8 cellular contexts compared by ENCODE assay signal in genomic region chr1:155933591-155934096, GRCh38. TPM values are rescaled to one million over a fixed set of nuclear protein-coding genes. Genes with fewer than 3 reads are reported as not detected.
DNase-seq lines count a peak whose midpoint lies in the region; ATAC-seq and TF ChIP-seq lines count a peak whose summit lies in the region.

No MANE protein-coding gene starts in this region.

- intact Hi-C loops in activated CD4-positive, alpha-beta T cell treated with anti-CD3 and anti-CD28 coated beads, Interleukin-2, amount 10 ng/mL, durations not matched to agents 24 days and 14 days (cut with micrococcal nuclease) = loop anchor here (1.0 to 5.0 kb wide), 6 partner anchors 13 to 134 kb away; partner anchors contain the start of genes LAMTOR2, RIT1 and SYT11

- no peak overlapping the region for H3K27ac Mint-ChIP-seq in activated CD4-positive, alpha-beta T cell treated with anti-CD3 and anti-CD28 coated beads, Interleukin-2, amount 10 ng/mL, durations not matched to agents 24 days and 14 days
- no peak overlapping the region for H3K27ac Mint-ChIP-seq in WTC11

- peak overlapping the region; percentile 59 to 97 (median 90) for H3K4me3 ChIP-seq in tibial nerve

- no peaks in the 10 kb centered on the region for H3K9me3 Mint-ChIP-seq in activated CD4-positive, alpha-beta T cell treated with anti-CD3 and anti-CD28 coated beads, Interleukin-2, amount 10 ng/mL, durations not matched to agents 24 days and 14 days
- no peaks in the 10 kb centered on the region for H3K9me3 Mint-ChIP-seq in WTC11

- H3K27me3 ChIP-seq in layer of hippocampus (ENCODE audit: control insufficient read depth, insufficient read depth, low read length) (no peaks in the 10 kb centered on the region), tibial nerve (no peaks in the 10 kb centered on the region)

- H3K4me1 Mint-ChIP-seq in activated CD4-positive, alpha-beta T cell treated with anti-CD3 and anti-CD28 coated beads, Interleukin-2, amount 10 ng/mL, durations not matched to agents 24 days and 14 days = peaks cover 34% of the 10 kb centered on the region
- peaks cover 20% of the 10 kb centered on the region for H3K4me1 Mint-ChIP-seq in WTC11

- peak; percentile 72 for DNase-seq in activated CD4-positive, alpha-beta T cell treated with anti-CD3 and anti-CD28 coated beads, Interleukin-2, amount 10 ng/mL, durations not matched to agents 24 days and 14 days
- DNase-seq in activated CD4-positive, alpha-beta T cell treated with anti-CD3 and anti-CD28 coated beads for 1 hour = no peak
- DNase-seq in WTC11 (ENCODE audit: low spot score) (no peak), tibial nerve (ENCODE audit: low spot score in 2 of 2) (no peak), iPS-NIHi7 (ENCODE audit: extremely low spot score) (no peak), HUDEP-2 (lab: John Stamatoyannopoulos, UW; ENCODE audit: unreplicated experiment in 76 of 76) (no peak)

- no peaks in the 10 kb centered on the region for H3K9me3 ChIP-seq in tibial nerve

- no peaks in the 10 kb centered on the region for H3K27me3 Mint-ChIP-seq in activated CD4-positive, alpha-beta T cell treated with anti-CD3 and anti-CD28 coated beads, Interleukin-2, amount 10 ng/mL, durations not matched to agents 24 days and 14 days
- no peaks in the 10 kb centered on the region for H3K27me3 Mint-ChIP-seq in WTC11 (ENCODE audit: low read depth)

- H3K36me3 ChIP-seq in tibial nerve = peaks cover under 1 to 42% (median 5%) of the 10 kb centered on the region in 3 donors

- ATAC-seq in WTC11 = no peak
- no peak for ATAC-seq in HG03460 (IDR thresholded peaks at IDR 0.05; ENCODE audit: unreplicated experiment)

- POLR2A ChIA-PET in WTC11 (lab: Charles Lee) = interaction anchor here (0.9 to 1.5 kb wide), 3 partner anchors 41 to 127 kb away, joined by 3 to 9 read pairs (median 5); partner anchors contain the start of gene RAB25

- no peak for TF ChIP-seq POLR2A in tibial nerve (IDR thresholded peaks at IDR 0.05)

- H3K27ac ChIP-seq in layer of hippocampus (ENCODE audit: low read depth, low read length) = peak overlapping the region; percentile 71
- peak overlapping the region; percentile 90 to 98 (median 94) for H3K27ac ChIP-seq in tibial nerve

- peaks cover 6 to 50% (median 42%) of the 10 kb centered on the region in 4 donors for H3K4me1 ChIP-seq in tibial nerve

- H3K4me3 Mint-ChIP-seq in activated CD4-positive, alpha-beta T cell treated with anti-CD3 and anti-CD28 coated beads, Interleukin-2, amount 10 ng/mL, durations not matched to agents 24 days and 14 days = no peak overlapping the region
- H3K4me3 Mint-ChIP-seq in WTC11 = no peak overlapping the region

- TF ChIP-seq CTCF in WTC11 (IDR thresholded peaks at IDR 0.05) (no peak), tibial nerve (IDR thresholded peaks at IDR 0.05) (no peak)

- CTCF ChIA-PET in WTC11 (lab: Charles Lee) = interaction anchor here (1.1 to 4.4 kb wide), 7 partner anchors 11 to 196 kb away, joined by 3 to 26 read pairs (median 7); partner anchors contain the start of gene SYT11

- 2 to 7% methylated on average over 9 to 10 of the region's 10 CpGs for WGBS in tibial nerve, 2 donors

- peaks cover 35% of the 10 kb centered on the region for H3K36me3 Mint-ChIP-seq in activated CD4-positive, alpha-beta T cell treated with anti-CD3 and anti-CD28 coated beads, Interleukin-2, amount 10 ng/mL, durations not matched to agents 24 days and 14 days (ENCODE audit: low read depth)
- peaks cover 42% of the 10 kb centered on the region for H3K36me3 Mint-ChIP-seq in WTC11

- no peak for TF ChIP-seq EP300 in tibial nerve (IDR thresholded peaks at IDR 0.05)

TF ChIP-seq in WTC11, 78 proteins besides CTCF, POLR2A, EP300 and RAD21:
- TF ChIP-seq SMAD4 (CRISPR knock-in tag; IDR thresholded peaks at IDR 0.05) (no peak), E2F4 (CRISPR knock-in tag; IDR thresholded peaks at IDR 0.05; ENCODE audit: borderline replicate concordance, low read depth) (no peak), ZNF317 (CRISPR knock-in tag; IDR thresholded peaks at IDR 0.05; ENCODE audit: borderline replicate concordance, low read depth) (no peak), ZNF121 (CRISPR knock-in tag; IDR thresholded peaks at IDR 0.05) (0 out of 2 replicates have a peak, but pooled peaks have one; percentile 14)
TF ChIP-seq in WTC11: peak in this region for 1.

RNA-seq across cellular contexts. Expression of gene KHDC4, which starts 0.6 kb away (rescaled TPM):
- 82.9 and 92.2 TPM in 2 replicates for total RNA-seq in activated CD4-positive, alpha-beta T cell treated with anti-CD3 and anti-CD28 coated beads, Interleukin-2, amount 10 ng/mL, durations not matched to agents 24 days and 14 days
- 46.0 to 64.4 TPM (median 59.8 TPM) in 3 replicates for total RNA-seq in WTC11 (2021)
- 10 to 100 TPM; 46.8 to 82.8 (median 67.7) TPM for total RNA-seq in tibial nerve

RNA-seq across cellular contexts. Expression of gene RXFP4, which starts 7.8 kb away (rescaled TPM):
- not detected in 2 replicates for total RNA-seq in activated CD4-positive, alpha-beta T cell treated with anti-CD3 and anti-CD28 coated beads, Interleukin-2, amount 10 ng/mL, durations not matched to agents 24 days and 14 days
- total RNA-seq in WTC11 (2021) (not detected in 3 replicates), tibial nerve (not detected)

RNA-seq across cellular contexts. Expression of gene RIT1, which starts 22.5 kb away (rescaled TPM):
- 17.9 and 21.7 TPM in 2 replicates for total RNA-seq in activated CD4-positive, alpha-beta T cell treated with anti-CD3 and anti-CD28 coated beads, Interleukin-2, amount 10 ng/mL, durations not matched to agents 24 days and 14 days
- total RNA-seq in WTC11 (2021) (25.1 to 29.3 TPM (median 27.2 TPM) in 3 replicates), tibial nerve (10 to 100 TPM; 18.8 to 23.3 (median 20.7) TPM)

RNA-seq across cellular contexts. Expression of gene ARHGEF2, which starts 44.7 kb away (rescaled TPM):
- total RNA-seq in activated CD4-positive, alpha-beta T cell treated with anti-CD3 and anti-CD28 coated beads, Interleukin-2, amount 10 ng/mL, durations not matched to agents 24 days and 14 days = 189 and 198 TPM in 2 replicates
- total RNA-seq in WTC11 (2021) (60.0 to 69.5 TPM (median 66.2 TPM) in 3 replicates), tibial nerve (100 to 1,000 TPM; 105 to 195 (median 153) TPM)
